ENCODE assay signal across 8 cellular contexts in genomic region chr11:108466405-108466804, GRCh38. TPM values are rescaled to one million over a fixed set of nuclear protein-coding genes. Genes with fewer than 3 reads are reported as not detected.
DNase-seq lines count a peak whose midpoint lies in the region; ATAC-seq and TF ChIP-seq lines count a peak whose summit lies in the region.

No MANE protein-coding gene starts in this region.

- peak overlapping the region; percentile 99 to 100 for H3K27ac Mint-ChIP-seq in T-cell

- CTCF ChIA-PET in T-cell (lab: Charles Lee) = no interaction called here
- CTCF ChIA-PET in GM10248 (lab: Yijun Ruan, JAX) = interaction anchor here (1.1 to 1.6 kb wide), 2 partner anchors 28 to 184 kb away, joined by 3 read pairs; no protein-coding TSS in a partner anchor

- H3K27me3 Mint-ChIP-seq in T-cell = no peaks in the 10 kb centered on the region

- no peaks in the 10 kb centered on the region for H3K36me3 Mint-ChIP-seq in T-cell

- H3K4me1 Mint-ChIP-seq in T-cell = peaks cover 19 to 20% (median 20%) of the 10 kb centered on the region in 3 donors

- POLR2A ChIA-PET in T-cell (lab: Charles Lee) (interaction anchor here in 1 of 2 donors (1.0 to 1.5 kb wide), 2 partner anchors 28 to 198 kb away, joined by 5 to 7 read pairs; partner anchors contain the start of gene DDX10), GM10248 (lab: Yijun Ruan, JAX) (no interaction called here)

- H3K9me3 Mint-ChIP-seq in T-cell = no peaks in the 10 kb centered on the region

- H3K4me3 ChIP-seq in GM08714 (ENCODE audit: low read length) = peak overlapping the region; percentile 83; the same call in 1 of the 2 replicates
- H3K4me3 ChIP-seq in fibroblast of mammary gland (ENCODE audit: control insufficient read depth, low read depth, low read length) = peak overlapping the region; percentile 96
- H3K4me3 ChIP-seq in retinal pigment epithelial cell (ENCODE audit: low read length) = peak overlapping the region; percentile 77

- DNase-seq in T-cell = no peak
- no peak for DNase-seq in fibroblast of mammary gland (ENCODE audit: low read depth)
- DNase-seq in retinal pigment epithelial cell (ENCODE audit: low read depth) = no peak
- no peak for DNase-seq in GM10248 (ENCODE audit: extremely low spot score)
- DNase-seq in iPS-NIHi11 (ENCODE audit: low spot score) = no peak

- ATAC-seq in T-cell (replicated peaks in 1 of 4) = no peak
- no peak for ATAC-seq in GM19324 (IDR thresholded peaks at IDR 0.05; ENCODE audit: low FRiP score, unreplicated experiment)
- no peak for ATAC-seq in HG03520 (IDR thresholded peaks at IDR 0.05; ENCODE audit: unreplicated experiment)

- TF ChIP-seq CTCF in fibroblast of mammary gland (conservative IDR thresholded peaks at IDR 0.05; ENCODE audit: control insufficient read depth, insufficient read depth, low read depth, low read length) (no peak), retinal pigment epithelial cell (conservative IDR thresholded peaks at IDR 0.05; ENCODE audit: low read depth, low read length) (no peak), GM10248 (IDR thresholded peaks at IDR 0.05; ENCODE audit: control extremely low read depth, extremely low read depth, low read depth, missing control alignments) (no peak)

- peak overlapping the region; percentile 93 to 98 (median 96) for H3K4me3 Mint-ChIP-seq in T-cell

RNA-seq across cellular contexts. Expression of gene C11orf65, which starts 0.9 kb away (rescaled TPM):
- total RNA-seq in T-cell = 1 to 10 TPM in 1 of 5 donors, under 1 TPM in 4; 0.41 to 1.3 (median 0.58) TPM

RNA-seq across cellular contexts. Expression of gene POGLUT3, which starts 31.8 kb away (rescaled TPM):
- 10 to 100 TPM in 1 of 5 donors, 1 to 10 TPM in 4; 8.0 to 12.3 (median 9.0) TPM for total RNA-seq in T-cell
